8 cellular contexts compared by ENCODE assay signal in the genomic region with DNA sequence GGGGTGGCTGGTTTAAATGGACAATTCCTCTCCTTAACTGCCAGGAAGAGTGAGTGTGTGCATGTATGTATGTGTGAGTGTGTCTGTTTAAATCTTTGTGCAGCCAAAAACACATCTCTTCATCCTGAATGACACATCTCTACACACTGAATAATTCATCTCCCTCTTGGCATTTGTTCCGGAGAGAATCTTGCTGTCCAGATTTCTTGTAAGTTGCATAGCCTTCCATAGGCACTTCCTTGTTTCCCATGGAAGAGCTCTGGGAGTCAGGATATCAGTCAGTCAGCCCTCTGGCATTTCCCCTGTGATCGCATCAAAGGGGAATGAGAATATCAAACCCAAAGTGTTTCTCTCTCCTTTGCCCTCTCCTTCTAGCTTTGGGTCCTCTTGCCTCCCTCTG.
DNase-seq lines count a peak whose midpoint lies in the region; FAIRE-seq and TF ChIP-seq lines count a peak whose summit lies in the region.

No MANE protein-coding gene starts in this region.

- H3K27ac Mint-ChIP-seq in neural progenitor cell, result peak overlapping the region; percentile 57

- H3K9ac ChIP-seq in neural progenitor cell, result no peak overlapping the region

- H3K4me1 Mint-ChIP-seq in neural progenitor cell, result peaks cover 32% of the 10 kb centered on the region

- H3K9me3 ChIP-seq in neural progenitor cell (ENCODE audit: low read depth) (no peaks in the 10 kb centered on the region), tibial artery (no peaks in the 10 kb centered on the region)

- no peak overlapping the region for H3K4me3 Mint-ChIP-seq in neural progenitor cell

- H3K4me1 ChIP-seq in neural progenitor cell (peaks cover 10% of the 10 kb centered on the region), tibial artery (peaks cover 0 to 9% (median 0%) of the 10 kb centered on the region in 4 donors)

- TF ChIP-seq CTCF in epithelial cell of esophagus (IDR thresholded peaks at IDR 0.05; ENCODE audit: insufficient read depth, low read depth, low read length, missing control alignments) (no peak), neural progenitor cell (IDR thresholded peaks at IDR 0.05) (no peak), tibial artery (IDR thresholded peaks at IDR 0.05) (no peak)

- FAIRE-seq in RCC 7860 (lab: Jason Lieb, UNC), result peak; percentile 86

- peaks cover 14% of the 10 kb centered on the region for H4K20me1 ChIP-seq in neural progenitor cell (ENCODE audit: low read depth)

- H3K27me3 ChIP-seq in neural progenitor cell (no peaks in the 10 kb centered on the region), tibial artery (peaks cover 0 to 2% of the 10 kb centered on the region in 2 donors)

- H3K9me3 Mint-ChIP-seq in neural progenitor cell, result no peaks in the 10 kb centered on the region

- peaks cover 2% of the 10 kb centered on the region for H3K27me3 Mint-ChIP-seq in neural progenitor cell (ENCODE audit: insufficient read depth, low read depth)

- H3K4me2 ChIP-seq in neural progenitor cell, result no peak overlapping the region

- H3K36me3 Mint-ChIP-seq in neural progenitor cell, result no peaks in the 10 kb centered on the region

- no peak overlapping the region for H2AFZ ChIP-seq in neural progenitor cell (replicated peaks)

- H3K79me2 ChIP-seq in neural progenitor cell (ENCODE audit: low read depth), result no peaks in the 10 kb centered on the region

- intact Hi-C loops in tibial artery (cut with DNase I; ENCODE audit: low total_unique reads), result no loop called here

- no peak overlapping the region for H3K27ac ChIP-seq in neural progenitor cell
- no peak overlapping the region for H3K27ac ChIP-seq in tibial artery

- DNase-seq in AG20443 (ENCODE audit: low spot score) (peak; percentile 66), RCC 7860 (ENCODE audit: low spot score) (peak; percentile 87), epithelial cell of esophagus (ENCODE audit: low read depth) (peak; percentile 90), neural progenitor cell (ENCODE audit: low spot score) (no peak), tibial artery (no peak), NOMO-1 (lab: John Stamatoyannopoulos, UW; ENCODE audit: unreplicated experiment in 2 of 2) (no peak)
- no peak for DNase-seq in activated effector memory CD4-positive, alpha-beta T cell treated with anti-CD3 and anti-CD28 coated beads, Interleukin-2, amount 50 U/mL, for 16 hours
- DNase-seq in activated CD4-positive, CD25-positive, alpha-beta regulatory T cell (lab: John Stamatoyannopoulos, UW), result no peak

- H3K4me3 ChIP-seq in epithelial cell of esophagus (ENCODE audit: low read length) (peak overlapping the region; percentile 7), neural progenitor cell (no peak overlapping the region), tibial artery (no peak overlapping the region)

- H3K36me3 ChIP-seq in neural progenitor cell (no peaks in the 10 kb centered on the region), tibial artery (no peaks in the 10 kb centered on the region)

- peaks cover 7% of the 10 kb centered on the region for H3F3A ChIP-seq in neural progenitor cell (ENCODE audit: low read depth)

Comparison
In these comparisons a context has a peak if more than half of its experiments do, and no peak if none do; other contexts are left out.
1. DNase-seq: peak in AG20443 (single experiment), RCC 7860 (single experiment) and epithelial cell of esophagus (single experiment); none in neural progenitor cell (single experiment), tibial artery (0 of 2), activated effector memory CD4-positive, alpha-beta T cell treated with anti-CD3 and anti-CD28 coated beads, Interleukin-2, amount 50 U/mL, for 16 hours (single experiment), activated CD4-positive, CD25-positive, alpha-beta regulatory T cell (0 of 4) and NOMO-1 (0 of 2).